In genomic region chr15:36883705-36884355, GRCh38 we compare ENCODE assay signal across 8 cellular contexts.
DNase-seq lines count a peak whose midpoint lies in the region; ATAC-seq and TF ChIP-seq lines count a peak whose summit lies in the region.

No MANE protein-coding gene starts in this region.

- H3K4me1 Mint-ChIP-seq in activated naive CD8-positive, alpha-beta T cell treated with anti-CD3 and anti-CD28 coated beads, Interleukin-2, amount 10 ng/mL, durations not matched to agents 7 days and 5 days: peaks cover 12% of the 10 kb centered on the region

- H3K36me3 Mint-ChIP-seq in activated naive CD8-positive, alpha-beta T cell treated with anti-CD3 and anti-CD28 coated beads, Interleukin-2, amount 10 ng/mL, durations not matched to agents 7 days and 5 days: peaks cover 1% of the 10 kb centered on the region

- H3K9me2 ChIP-seq in HCT116 (ENCODE audit: insufficient read depth): no peaks in the 10 kb centered on the region

- intact Hi-C loops in HCT116 (cut with micrococcal nuclease): loop anchor here (1.0 to 10.0 kb wide), 5 partner anchors 250 to 1599 kb away; no protein-coding TSS in a partner anchor
- intact Hi-C loops in cardiac septum (cut with DNase I): loop anchor here (1.0 to 10.0 kb wide), 4 partner anchors 138 to 1001 kb away; partner anchors contain the start of gene MEIS2
- intact Hi-C loops in posterior cingulate gyrus (cut with DNase I): loop anchor here (1.0 to 5.0 kb wide), 4 partner anchors 218 to 382 kb away; no protein-coding TSS in a partner anchor

- H2AFZ ChIP-seq in HCT116 (ENCODE audit: low read depth, low read length, poor library complexity, severe bottlenecking): peak overlapping the region; percentile 36

- H3K4me3 Mint-ChIP-seq in activated naive CD8-positive, alpha-beta T cell treated with anti-CD3 and anti-CD28 coated beads, Interleukin-2, amount 10 ng/mL, durations not matched to agents 7 days and 5 days: no peak overlapping the region

- H3K4me2 ChIP-seq in HCT116 (ENCODE audit: low read length): peak overlapping the region; percentile 12; the same call in 1 of the 2 replicates

- peak; percentile 57 to 85 (median 85); a peak in 5 of 6 replicates for TF ChIP-seq CTCF in HCT116 (IDR thresholded peaks at IDR 0.05 in 2 of 3, conservative IDR thresholded peaks at IDR 0.05 in 1 of 3; ENCODE audit: borderline replicate concordance in 1 of 3, insufficient read depth in 1 of 3, low read depth in 2 of 3, low read length in 2 of 3)
- peak; percentile 86 for TF ChIP-seq CTCF in NB4 (IDR thresholded peaks at IDR 0.05; ENCODE audit: low read depth, low read length)

- peaks cover 94% of the 10 kb centered on the region for H3K27me3 Mint-ChIP-seq in activated naive CD8-positive, alpha-beta T cell treated with anti-CD3 and anti-CD28 coated beads, Interleukin-2, amount 10 ng/mL, durations not matched to agents 7 days and 5 days

- no TSS peak for BruUV-seq in HCT116 (replicated peaks; lab: Mats Ljungman, UMichigan)

- H3K27ac ChIP-seq in HCT116 (ENCODE audit: low read depth, low read length): no peak overlapping the region
- H3K27ac ChIP-seq in SJCRH30: no peak overlapping the region

- DNase-seq in GM04504 (ENCODE audit: low read depth) (peak; percentile 58), HCT116 (ENCODE audit: low read depth, low spot score) (peak; percentile 63), NB4 (ENCODE audit: low read depth) (peak; percentile 83), SJCRH30 (peak; percentile 84 to 91), cardiac septum (ENCODE audit: low spot score) (peak; percentile 91), posterior cingulate gyrus (peak; percentile 72 to 98 (median 88))
- peak; percentile 69 for DNase-seq in activated naive CD8-positive, alpha-beta T cell treated with anti-CD3 and anti-CD28 coated beads, Interleukin-2, amount 10 ng/mL, durations not matched to agents 7 days and 5 days

- H3K79me2 ChIP-seq in HCT116 (ENCODE audit: insufficient read depth, low read length): no peaks in the 10 kb centered on the region

- peak; percentile 99 for ATAC-seq in HCT116
- ATAC-seq in activated naive CD8-positive, alpha-beta T cell treated with anti-CD3 and anti-CD28 coated beads, Interleukin-2, amount 10 ng/mL, durations not matched to agents 7 days and 5 days (ENCODE audit: low read depth): peak; percentile 58
- no peak for ATAC-seq in GM21825 (IDR thresholded peaks at IDR 0.05; ENCODE audit: unreplicated experiment)

- POLR2A ChIA-PET in HCT116 (lab: Charles Lee): no interaction called here
- POLR2A ChIA-PET in activated naive CD8-positive, alpha-beta T cell treated with anti-CD3 and anti-CD28 coated beads, Interleukin-2, amount 10 ng/mL, durations not matched to agents 7 days and 5 days (lab: Charles Lee): no interaction called here

- no peak for TF ChIP-seq POLR2A in HCT116 (IDR thresholded peaks at IDR 0.05; ENCODE audit: borderline replicate concordance, extremely low read depth, insufficient read depth, insufficient read length)
- TF ChIP-seq POLR2A in NB4 (IDR thresholded peaks at IDR 0.05; ENCODE audit: extremely low read depth, insufficient read length): no peak

- TF ChIP-seq RAD21 in HCT116 (IDR thresholded peaks at IDR 0.05; ENCODE audit: low read depth): peak; percentile 82

- no peaks in the 10 kb centered on the region for H3K36me3 ChIP-seq in HCT116 (ENCODE audit: control insufficient read depth in 1 of 2, insufficient read depth in 2 of 2, low read length in 2 of 2)
- no peaks in the 10 kb centered on the region for H3K36me3 ChIP-seq in SJCRH30

- no peak overlapping the region for H3K9ac ChIP-seq in HCT116 (ENCODE audit: low read length)

- H3K4me1 ChIP-seq in HCT116 (ENCODE audit: control insufficient read depth in 1 of 2, insufficient read depth in 2 of 2, low read length in 2 of 2) (no peaks in the 10 kb centered on the region), SJCRH30 (no peaks in the 10 kb centered on the region)

- H3K4me3 ChIP-seq in HCT116 (replicated peaks in 1 of 2; ENCODE audit: low read depth in 1 of 2, low read length in 2 of 2): no peak overlapping the region
- no peak overlapping the region for H3K4me3 ChIP-seq in NB4 (ENCODE audit: low read depth, low read length)
- no peak overlapping the region for H3K4me3 ChIP-seq in SJCRH30

- CTCF ChIA-PET in HCT116 (lab: Charles Lee): interaction anchor here (0.6 to 2.4 kb wide), 11 partner anchors 9 to 629 kb away, joined by 3 to 27 read pairs (median 4); no protein-coding TSS in a partner anchor

- H3K27me3 ChIP-seq in HCT116 (ENCODE audit: insufficient read depth, low read length): no peaks in the 10 kb centered on the region
- H3K27me3 ChIP-seq in SJCRH30: no peaks in the 10 kb centered on the region; the same call in 1 of the 2 replicates

- H3K9me3 Mint-ChIP-seq in activated naive CD8-positive, alpha-beta T cell treated with anti-CD3 and anti-CD28 coated beads, Interleukin-2, amount 10 ng/mL, durations not matched to agents 7 days and 5 days: peaks cover 6% of the 10 kb centered on the region

- H3K27ac Mint-ChIP-seq in activated naive CD8-positive, alpha-beta T cell treated with anti-CD3 and anti-CD28 coated beads, Interleukin-2, amount 10 ng/mL, durations not matched to agents 7 days and 5 days: no peak overlapping the region

- no peaks in the 10 kb centered on the region for H3K9me3 ChIP-seq in HCT116 (ENCODE audit: control insufficient read depth in 1 of 2, insufficient read depth in 1 of 2, low read depth in 1 of 2, low read length in 2 of 2)
- no peaks in the 10 kb centered on the region for H3K9me3 ChIP-seq in SJCRH30 (replicated peaks)

- RAD21 ChIA-PET in HCT116 (lab: Charles Lee; ENCODE audit: low non-redundant PET in 1 of 2, low total read pairs in 2 of 2, uncharacterized antibody in 2 of 2, unreplicated experiment in 2 of 2): interaction anchor here (1.0 to 1.1 kb wide), 2 partner anchors 250 to 1364 kb away, joined by 4 to 5 read pairs; no protein-coding TSS in a partner anchor

- no peaks in the 10 kb centered on the region for H4K20me1 ChIP-seq in HCT116 (ENCODE audit: insufficient read depth)

TF ChIP-seq in HCT116, 20 proteins besides CTCF, POLR2A, EP300 and RAD21:
- TF ChIP-seq EGR1 (IDR thresholded peaks at IDR 0.05; ENCODE audit: low read depth) (no peak), ELF1 (IDR thresholded peaks at IDR 0.05; ENCODE audit: borderline replicate concordance, low read depth) (no peak), POLR2AphosphoS5 (IDR thresholded peaks at IDR 0.05; ENCODE audit: low read depth, low read length) (no peak), EZH2phosphoT487 (IDR thresholded peaks at IDR 0.05; ENCODE audit: borderline replicate concordance) (no peak), YY1 (IDR thresholded peaks at IDR 0.05; ENCODE audit: extremely low read depth, insufficient replicate concordance, low read depth, low read length) (peak; percentile 10), CBX3 (IDR thresholded peaks at IDR 0.05; ENCODE audit: low read depth) (no peak)
